11 cellular contexts compared by ENCODE assay signal in genomic region chr6:16299861-16300260, GRCh38.
"Had no signal": no experiment of that assay in that cellular context is flagged by ENCODE, and none has a peak within 500 bp of the region (broad histone marks: within the 10 kb centered on the region; RNA-seq: fewer than 3 reads in every experiment).

No MANE protein-coding gene starts in this region.

- FAIRE-seq: H1, H54 had no signal

- H3K4me2 ChIP-seq: GM23338 had no signal

- H3K9me3 Mint-ChIP-seq: GM23338, H9, HFFc6 had no signal

- H3K4me1 ChIP-seq: HAP-1 had no signal

- H3K36me3 ChIP-seq: HAP-1 had no signal

- H3K27ac ChIP-seq: GM23248 had no signal

- H3K27ac Mint-ChIP-seq: GM23338, H9, HFFc6 had no signal

- H2AFZ ChIP-seq: GM23248, GM23338 had no signal

- H3K9me3 ChIP-seq: HAP-1 had no signal

- DNase-seq: GM23248, GOT3, H7, H9, HCEC 1CT, HFFc6 had no signal

- H3K9ac ChIP-seq: GM23248 had no signal

- ATAC-seq: GM23338, HCT116 had no signal

- H3K4me3 ChIP-seq: GM23248, GM23338, HAP-1 had no signal

- H3K4me3 Mint-ChIP-seq: GM23338, H9, HFFc6 had no signal
